In genomic region chr3:153144779-153145178, GRCh38 we compare ENCODE assay signal across 20 cellular contexts. TPM values are rescaled to one million over a fixed set of nuclear protein-coding genes. Genes with fewer than 3 reads are reported as not detected.
DNase-seq lines count a peak whose midpoint lies in the region; ATAC-seq, FAIRE-seq and TF ChIP-seq lines count a peak whose summit lies in the region.
"Had no signal": no experiment of that assay in that cellular context is flagged by ENCODE, and none has a peak within 500 bp of the region (broad histone marks: within the 10 kb centered on the region; RNA-seq: fewer than 3 reads in every experiment).

No MANE protein-coding gene starts in this region.

- peak overlapping the region; percentile 91 for H3K4me2 ChIP-seq in endothelial cell of umbilical vein (ENCODE audit: insufficient read depth, low read length)

- no peaks in the 10 kb centered on the region for H3K27me3 ChIP-seq in endothelial cell of umbilical vein (ENCODE audit: control insufficient read depth in 2 of 2, insufficient read depth in 2 of 2, low read length in 2 of 2)
- H3K27me3 ChIP-seq: gastrocnemius medialis, MG63, uterus had no signal

- peak overlapping the region; percentile 64 for H3K27ac Mint-ChIP-seq in mesothelial cell of epicardium
- H3K27ac Mint-ChIP-seq: activated B cell treated with CpG ODN at 0.5 μM for 24 hours; activated naive CD4-positive, alpha-beta T cell treated with anti-CD3 and anti-CD28 coated beads, Interleukin-2, amount 50 U/mL, for 72 hours had no signal

- no peak for ATAC-seq in HG02885 (IDR thresholded peaks at IDR 0.05; ENCODE audit: poor library complexity, unreplicated experiment)
- ATAC-seq: gastrocnemius medialis, left cardiac atrium had no signal

- H3K27ac ChIP-seq in endothelial cell of umbilical vein (ENCODE audit: insufficient read depth, low read depth, low read length): peak overlapping the region; percentile 45
- H3K27ac ChIP-seq: C4-2B, gastrocnemius medialis, uterus had no signal

- peaks cover 29% of the 10 kb centered on the region for H3K4me1 Mint-ChIP-seq in mesothelial cell of epicardium
- H3K4me1 Mint-ChIP-seq: activated B cell treated with CpG ODN at 0.5 μM for 24 hours had no signal

- no peak overlapping the region for H3K4me3 Mint-ChIP-seq in mesothelial cell of epicardium
- H3K4me3 Mint-ChIP-seq: activated B cell treated with CpG ODN at 0.5 μM for 24 hours had no signal

- FAIRE-seq in endothelial cell of umbilical vein (lab: Jason Lieb, UNC): peak; percentile 56
- no peak for FAIRE-seq in frontal cortex (lab: Jason Lieb, UNC)
- FAIRE-seq: H1 had no signal

- no peaks in the 10 kb centered on the region for H3K27me3 Mint-ChIP-seq in mesothelial cell of epicardium (ENCODE audit: low read depth)
- H3K27me3 Mint-ChIP-seq: activated B cell treated with CpG ODN at 0.5 μM for 24 hours had no signal

- dilution Hi-C loops in endothelial cell of umbilical vein (cut with MboI; ENCODE audit: extremely low pct_ligation_motif_present, low sequenced_read_pairs): no loop called here

- peak overlapping the region; percentile 32 for H3K9ac ChIP-seq in endothelial cell of umbilical vein (replicated peaks; ENCODE audit: extremely low read depth, insufficient read depth, low read length)

- H2AFZ ChIP-seq in endothelial cell of umbilical vein (ENCODE audit: low read depth, low read length): no peak overlapping the region

- no peaks in the 10 kb centered on the region for H3K36me3 Mint-ChIP-seq in mesothelial cell of epicardium

- H3K79me2 ChIP-seq in endothelial cell of umbilical vein (ENCODE audit: control insufficient read depth, insufficient read depth, low read length): no peaks in the 10 kb centered on the region

- peaks cover 34% of the 10 kb centered on the region for H3K4me1 ChIP-seq in endothelial cell of umbilical vein (ENCODE audit: control insufficient read depth, extremely low read depth, insufficient read depth, low read length)
- H3K4me1 ChIP-seq: gastrocnemius medialis, uterus had no signal

- no peaks in the 10 kb centered on the region for H3K9me1 ChIP-seq in endothelial cell of umbilical vein (replicated peaks; ENCODE audit: control insufficient read depth, extremely low read depth, insufficient read depth, low read length)

- H3K36me3 ChIP-seq in endothelial cell of umbilical vein (ENCODE audit: control insufficient read depth in 2 of 2, extremely low read depth in 1 of 2, insufficient read depth in 2 of 2, low read length in 2 of 2): no peaks in the 10 kb centered on the region
- H3K36me3 ChIP-seq: gastrocnemius medialis, MG63, uterus had no signal

- H3K4me3 ChIP-seq in endothelial cell of umbilical vein (replicated peaks in 1 of 3; ENCODE audit: insufficient read depth in 1 of 3, low read depth in 1 of 3, low read length in 3 of 3): peak overlapping the region in 1 of 3 experiments; percentile 28
- H3K4me3 ChIP-seq: coronary artery, gastrocnemius medialis, MG63, uterus had no signal

- no peak for TF ChIP-seq CTCF in endothelial cell of umbilical vein (IDR thresholded peaks at IDR 0.05; ENCODE audit: extremely low read depth in 1 of 2, insufficient read depth in 1 of 2, low read depth in 1 of 2, low read length in 2 of 2)
- no peak for TF ChIP-seq CTCF in mesothelial cell of epicardium (IDR thresholded peaks at IDR 0.05; ENCODE audit: unreplicated experiment)

- POLR2A ChIA-PET in endothelial cell of umbilical vein (lab: Charles Lee): interaction anchor here (0.6 to 1.5 kb wide), 2 partner anchors 13 to 16 kb away, joined by 5 to 9 read pairs; no protein-coding TSS in a partner anchor

- DNase-seq in Daoy (ENCODE audit: low read depth) (peak; percentile 34), RPMI7951 (ENCODE audit: low read depth) (peak; percentile 58), endothelial cell of umbilical vein (ENCODE audit: low read depth, low spot score) (peak; percentile 64), mesothelial cell of epicardium (ENCODE audit: low spot score in 2 of 2, unreplicated experiment in 2 of 2) (no peak), AG08396 (ENCODE audit: low spot score) (no peak), NCI-H446 treated with DMSO at 0.1 percent for 48 hours (lab: John Stamatoyannopoulos, UW) (no peak), frontal cortex (ENCODE audit: low spot score in 2 of 2) (no peak)
- DNase-seq: activated B cell treated with CpG ODN at 0.5 μM for 24 hours; gastrocnemius medialis; left cardiac atrium; MG63; NCI-H2171 treated with DMSO at 0.1 percent for 48 hours; stimulated activated CD4-positive, alpha-beta T cell treated with anti-CD3 and anti-CD28 coated beads, Interleukin-4, amount 100 ng/mL, for 4 hours; stimulated activated naive CD4-positive, alpha-beta T cell; uterus had no signal

- BruUV-seq in endothelial cell of umbilical vein (replicated peaks; lab: Mats Ljungman, UMichigan): no TSS peak

- no peak for TF ChIP-seq POLR2A in endothelial cell of umbilical vein (IDR thresholded peaks at IDR 0.05; ENCODE audit: low read depth, low read length)

- intact Hi-C loops in endothelial cell of umbilical vein (cut with micrococcal nuclease): loop anchor here (1.0 kb wide), 2 partner anchors 17 to 93 kb away; no protein-coding TSS in a partner anchor

- CTCF ChIA-PET in endothelial cell of umbilical vein (lab: Charles Lee): interaction anchor here (1.0 to 2.1 kb wide), 5 partner anchors 10 to 102 kb away, joined by 3 to 17 read pairs (median 5); partner anchors contain the start of gene RAP2B

- H3K9me3 ChIP-seq in endothelial cell of umbilical vein (replicated peaks; ENCODE audit: control insufficient read depth, insufficient read depth, low read length): no peaks in the 10 kb centered on the region
- H3K9me3 ChIP-seq: gastrocnemius medialis, MG63, uterus had no signal

- no peaks in the 10 kb centered on the region for H4K20me1 ChIP-seq in endothelial cell of umbilical vein (replicated peaks; ENCODE audit: control insufficient read depth, extremely low read depth, insufficient read depth, low read length)

- peaks cover 12% of the 10 kb centered on the region for H3K9me3 Mint-ChIP-seq in mesothelial cell of epicardium

TF ChIP-seq in endothelial cell of umbilical vein, 7 proteins besides CTCF, POLR2A, EP300 and RAD21:
- TF ChIP-seq MYC (IDR thresholded peaks at IDR 0.05; ENCODE audit: low read depth, low read length): no peak
- peak; percentile 65 for TF ChIP-seq FOS (IDR thresholded peaks at IDR 0.05; ENCODE audit: borderline replicate concordance, insufficient read depth, low read length)
- TF ChIP-seq JUN (IDR thresholded peaks at IDR 0.05; ENCODE audit: borderline replicate concordance, insufficient read depth, insufficient read length, low read depth): peak; percentile 31
- peak; percentile 23 for TF ChIP-seq POLR2AphosphoS5 (IDR thresholded peaks at IDR 0.05; ENCODE audit: insufficient read depth, low read depth, low read length)
- TF ChIP-seq GATA2 (IDR thresholded peaks at IDR 0.05; ENCODE audit: insufficient read depth, insufficient read length, low read depth, low read length): peak; percentile 18
- no peak for TF ChIP-seq EZH2 (IDR thresholded peaks at IDR 0.05; ENCODE audit: borderline replicate concordance, low read depth, low read length, severe bottlenecking)
TF ChIP-seq in endothelial cell of umbilical vein: peak in this region for 4.

RNA-seq across cellular contexts. Expression of gene RAP2B, which starts 17.2 kb away (rescaled TPM):
- total RNA-seq in Daoy (2014; rRNA removed; shearing (Covaris generic)): 12.2 and 13.8 TPM in 2 replicates
- total RNA-seq in RPMI7951 (2014; rRNA removed; shearing (Covaris generic)): 10.0 and 10.3 TPM in 2 replicates
- total RNA-seq in endothelial cell of umbilical vein (26.6 and 27.5 TPM in 2 replicates), mesothelial cell of epicardium (15.2 to 16.2 TPM (median 15.4 TPM) in 3 replicates), frontal cortex (42.8 TPM)
- 7.9 and 8.3 TPM in 2 replicates for polyA plus RNA-seq in endothelial cell of umbilical vein
- polyA plus RNA-seq in endothelial cell of umbilical vein (2011; cell fraction: cytosol; rRNA removed): 7.5 and 9.5 TPM in 2 replicates
- 4.9 and 6.5 TPM in 2 replicates for polyA plus RNA-seq in endothelial cell of umbilical vein (2011; cell fraction: nucleus; rRNA removed)
- polyA plus RNA-seq in endothelial cell of umbilical vein (2012): 9.3 and 12.6 TPM in 2 replicates
- polyA minus RNA-seq in endothelial cell of umbilical vein: 14.4 and 19.7 TPM in 2 replicates
- 10.9 TPM for polyA minus RNA-seq in endothelial cell of umbilical vein (2011; cell fraction: cytosol; rRNA and poly(A)+ RNA removed)
- 13.2 and 14.2 TPM in 2 replicates for polyA minus RNA-seq in endothelial cell of umbilical vein (2011; cell fraction: nucleus; rRNA and poly(A)+ RNA removed)

Comparison
In these comparisons a context has a peak if more than half of its experiments do, and no peak if none do; other contexts are left out.
1. DNase-seq: peak in Daoy (single experiment), RPMI7951 (single experiment) and endothelial cell of umbilical vein (single experiment); none in mesothelial cell of epicardium (0 of 2), AG08396 (single experiment), NCI-H446 treated with DMSO at 0.1 percent for 48 hours (single experiment) and frontal cortex (0 of 2).